Comparison of ENCODE assay signal across 1 cellular context in genomic region chr5:67815455-67816391, GRCh38.
TF ChIP-seq lines count a peak whose summit lies in the region.

No MANE protein-coding gene starts in this region.

TF ChIP-seq in HepG2, 621 proteins besides CTCF, POLR2A, EP300 and RAD21 (continued from another document):
- TF ChIP-seq THAP9 (CRISPR knock-in tag; IDR thresholded peaks at IDR 0.05; ENCODE audit: borderline replicate concordance) (no peak), GATAD2A (CRISPR knock-in tag; IDR thresholded peaks at IDR 0.05) (peak; percentile 90), SRSF4 (IDR thresholded peaks at IDR 0.05; ENCODE audit: low read depth, low read length, poor library complexity, severe bottlenecking) (no peak), BRF2 (CRISPR knock-in tag; IDR thresholded peaks at IDR 0.05) (no peak), TCF7 (IDR thresholded peaks at IDR 0.05; ENCODE audit: low read depth) (peak; percentile 67), ZFYVE20 (CRISPR knock-in tag; IDR thresholded peaks at IDR 0.05; ENCODE audit: borderline replicate concordance, low read depth) (no peak), SRSF9 (IDR thresholded peaks at IDR 0.05; ENCODE audit: borderline replicate concordance, insufficient read depth, low read depth, low read length, poor library complexity, severe bottlenecking) (no peak), CREM (IDR thresholded peaks at IDR 0.05) (peak; percentile 76), CREM (CRISPR knock-in tag; IDR thresholded peaks at IDR 0.05) (no peak), CREB3 (CRISPR knock-in tag; IDR thresholded peaks at IDR 0.05) (no peak), ZSCAN22 (CRISPR knock-in tag; IDR thresholded peaks at IDR 0.05) (no peak), NFKB2 (CRISPR knock-in tag; IDR thresholded peaks at IDR 0.05; ENCODE audit: borderline replicate concordance) (no peak), PPARG (CRISPR knock-in tag; conservative IDR thresholded peaks at IDR 0.05) (no peak), CEBPG (CRISPR knock-in tag; IDR thresholded peaks at IDR 0.05) (peak; percentile 89), RNF219 (CRISPR knock-in tag; IDR thresholded peaks at IDR 0.05) (no peak), SNAPC4 (CRISPR knock-in tag; IDR thresholded peaks at IDR 0.05) (no peak)
TF ChIP-seq in HepG2: peak in this region for 70.
